Comparison of ENCODE assay signal across 33 cellular contexts in the genomic region with DNA sequence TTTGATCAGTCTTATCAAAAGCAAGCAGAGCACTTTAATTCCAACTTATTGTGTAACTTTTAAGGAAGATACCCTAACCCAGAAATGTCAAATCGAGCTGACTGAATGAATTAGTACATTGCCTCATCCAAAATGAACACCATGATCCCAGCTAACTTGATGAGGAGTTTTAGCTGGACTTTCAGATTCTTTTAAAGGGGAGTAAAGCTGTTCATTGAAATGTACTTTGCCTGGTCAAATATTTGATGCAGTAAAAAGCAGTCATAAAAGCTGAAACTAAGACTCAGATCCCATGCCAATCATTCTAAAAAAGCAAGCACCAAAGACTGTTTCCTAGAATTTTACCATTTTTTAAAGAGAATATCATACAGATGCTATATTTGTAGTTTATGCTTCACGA.
"Had no signal": no experiment of that assay in that cellular context is flagged by ENCODE, and none has a peak within 500 bp of the region (broad histone marks: within the 10 kb centered on the region; RNA-seq: fewer than 3 reads in every experiment).

No MANE protein-coding gene starts in this region.

- ATAC-seq: activated CD4-positive, alpha-beta T cell treated with anti-CD3 and anti-CD28 coated beads for 36 hours; activated CD8-positive, alpha-beta memory T cell treated with anti-CD3 and anti-CD28 coated beads, Interleukin-2, amount 10 ng/mL, durations not matched to agents 7 days and 5 days; activated CD8-positive, alpha-beta T cell treated with anti-CD3 and anti-CD28 coated beads, Interleukin-2, amount 10 ng/mL, durations not matched to agents 7 days and 5 days; foreskin keratinocyte; gastrocnemius medialis; heart left ventricle; T-helper 17 cell had no signal

- DNase-seq: activated CD4-positive, alpha-beta memory T cell treated with anti-CD3 and anti-CD28 coated beads for 36 hours; activated CD4-positive, alpha-beta T cell treated with anti-CD3 and anti-CD28 coated beads for 36 hours; activated CD4-positive, alpha-beta T cell treated with anti-CD3 and anti-CD28 coated beads, Interleukin-2, amount 10 ng/mL, durations not matched to agents 24 days and 14 days; activated CD4-positive, CD25-positive, alpha-beta regulatory T cell; activated CD4-positive, CD25-positive, alpha-beta regulatory T cell treated with anti-CD3 and anti-CD28 coated beads, Interleukin-2, amount 50 U/mL, for 72 hours; activated CD8-positive, alpha-beta memory T cell treated with anti-CD3 and anti-CD28 coated beads, Interleukin-2, amount 10 ng/mL, durations not matched to agents 7 days and 5 days; activated CD8-positive, alpha-beta memory T cell treated with anti-CD3 and anti-CD28 coated beads, Interleukin-2, amount 50 U/mL, for 4 hours; activated CD8-positive, alpha-beta T cell treated with anti-CD3 and anti-CD28 coated beads, Interleukin-2, amount 10 ng/mL, durations not matched to agents 7 days and 5 days; activated effector memory CD4-positive, alpha-beta T cell treated with anti-CD3 and anti-CD28 coated beads, Interleukin-2, amount 50 U/mL, for 16 hours; activated naive CD4-positive, alpha-beta T cell treated with anti-CD3 and anti-CD28 coated beads for 36 hours; activated naive CD8-positive, alpha-beta T cell treated with anti-CD3 and anti-CD28 coated beads, Interleukin-2, amount 10 ng/mL, durations not matched to agents 7 days and 5 days; activated T-cell treated with anti-CD3 and anti-CD28 coated beads, Interleukin-2, amount 50 U/mL, for 1 hour; activated T-cell treated with anti-CD3 and anti-CD28 coated beads, Interleukin-2, amount 50 U/mL, for 48 hours; amniotic stem cell; anterior cingulate cortex; brain microvascular endothelial cell; dorsolateral prefrontal cortex; effector memory CD4-positive, alpha-beta T cell; endodermal cell; foreskin keratinocyte; gastrocnemius medialis; glutamatergic neuron; heart left ventricle; T-helper 1 cell; T-helper 17 cell had no signal

- H3K36me3 ChIP-seq: brain microvascular endothelial cell, esophagus muscularis mucosa, gastrocnemius medialis, heart left ventricle had no signal

- H3K4me1 ChIP-seq: esophagus muscularis mucosa, foreskin keratinocyte, gastrocnemius medialis, heart left ventricle had no signal

- H3K4me1 Mint-ChIP-seq: activated CD4-positive, alpha-beta T cell treated with anti-CD3 and anti-CD28 coated beads for 36 hours; activated CD4-positive, alpha-beta T cell treated with anti-CD3 and anti-CD28 coated beads, Interleukin-2, amount 10 ng/mL, durations not matched to agents 24 days and 14 days; activated CD8-positive, alpha-beta memory T cell treated with anti-CD3 and anti-CD28 coated beads, Interleukin-2, amount 10 ng/mL, durations not matched to agents 7 days and 5 days; activated naive CD4-positive, alpha-beta T cell treated with anti-CD3 and anti-CD28 coated beads, Interleukin-2, amount 50 U/mL, for 24 hours; activated naive CD8-positive, alpha-beta T cell treated with anti-CD3 and anti-CD28 coated beads, Interleukin-2, amount 10 ng/mL, durations not matched to agents 7 days and 5 days; central memory CD8-positive, alpha-beta T cell; endodermal cell; T-helper 17 cell had no signal

- H3K36me3 Mint-ChIP-seq: activated CD4-positive, alpha-beta memory T cell treated with anti-CD3 and anti-CD28 coated beads for 36 hours; activated CD8-positive, alpha-beta memory T cell treated with anti-CD3 and anti-CD28 coated beads, Interleukin-2, amount 10 ng/mL, durations not matched to agents 7 days and 5 days; activated naive CD4-positive, alpha-beta T cell treated with anti-CD3 and anti-CD28 coated beads, Interleukin-2, amount 50 U/mL, for 24 hours; activated naive CD8-positive, alpha-beta T cell treated with anti-CD3 and anti-CD28 coated beads, Interleukin-2, amount 10 ng/mL, durations not matched to agents 7 days and 5 days had no signal

- H3K27me3 ChIP-seq: brain microvascular endothelial cell, dorsolateral prefrontal cortex, esophagus muscularis mucosa, foreskin keratinocyte, gastrocnemius medialis, heart left ventricle had no signal

- H3K27me3 Mint-ChIP-seq: activated CD4-positive, alpha-beta memory T cell treated with anti-CD3 and anti-CD28 coated beads for 36 hours; activated CD4-positive, alpha-beta T cell treated with anti-CD3 and anti-CD28 coated beads for 36 hours; activated CD4-positive, alpha-beta T cell treated with anti-CD3 and anti-CD28 coated beads, Interleukin-2, amount 10 ng/mL, durations not matched to agents 24 days and 14 days; activated CD8-positive, alpha-beta memory T cell treated with anti-CD3 and anti-CD28 coated beads, Interleukin-2, amount 10 ng/mL, durations not matched to agents 7 days and 5 days; activated naive CD4-positive, alpha-beta T cell treated with anti-CD3 and anti-CD28 coated beads, Interleukin-2, amount 50 U/mL, for 24 hours; activated naive CD8-positive, alpha-beta T cell treated with anti-CD3 and anti-CD28 coated beads, Interleukin-2, amount 10 ng/mL, durations not matched to agents 7 days and 5 days; central memory CD8-positive, alpha-beta T cell; dendritic cell treated with granulocyte-macrophage colony-stimulating factor and Interleukin-4, amounts not matched to agents 40 ng/mL and 50 ng/mL, for 4 days; T-helper 17 cell had no signal

- H3K9me3 Mint-ChIP-seq: activated CD4-positive, alpha-beta T cell treated with anti-CD3 and anti-CD28 coated beads, Interleukin-2, amount 10 ng/mL, durations not matched to agents 24 days and 14 days; activated naive CD4-positive, alpha-beta T cell treated with anti-CD3 and anti-CD28 coated beads for 36 hours; activated naive CD4-positive, alpha-beta T cell treated with anti-CD3 and anti-CD28 coated beads, Interleukin-2, amount 50 U/mL, for 24 hours had no signal

- H3K4me3 Mint-ChIP-seq: activated CD4-positive, alpha-beta memory T cell treated with anti-CD3 and anti-CD28 coated beads for 36 hours; activated CD4-positive, alpha-beta T cell treated with anti-CD3 and anti-CD28 coated beads for 36 hours; activated CD4-positive, alpha-beta T cell treated with anti-CD3 and anti-CD28 coated beads, Interleukin-2, amount 10 ng/mL, durations not matched to agents 24 days and 14 days; activated CD8-positive, alpha-beta memory T cell treated with anti-CD3 and anti-CD28 coated beads, Interleukin-2, amount 10 ng/mL, durations not matched to agents 7 days and 5 days; activated CD8-positive, alpha-beta T cell treated with anti-CD3 and anti-CD28 coated beads, Interleukin-2, amount 10 ng/mL, durations not matched to agents 7 days and 5 days; activated naive CD4-positive, alpha-beta T cell treated with anti-CD3 and anti-CD28 coated beads for 36 hours; activated naive CD4-positive, alpha-beta T cell treated with anti-CD3 and anti-CD28 coated beads, Interleukin-2, amount 50 U/mL, for 24 hours; activated naive CD8-positive, alpha-beta T cell treated with anti-CD3 and anti-CD28 coated beads, Interleukin-2, amount 10 ng/mL, durations not matched to agents 7 days and 5 days; activated T-helper 1 cell treated with anti-CD3 and anti-CD28 coated beads, Interleukin-12 subunit alpha, Interleukin-12 subunit beta, Interleukin-2, Interleukin-4 antibody, amounts not matched to agents 30 ng/mL and 10 ng/mL and 1 ng/mL, durations not matched to agents 14 hours and 24 hours and 36 hours; central memory CD8-positive, alpha-beta T cell; dendritic cell treated with granulocyte-macrophage colony-stimulating factor and Interleukin-4, amounts not matched to agents 40 ng/mL and 50 ng/mL, for 4 days; endodermal cell; T-helper 17 cell; T-helper 2 cell treated with Interferon-gamma antibody and Interleukin-4, amounts not matched to agents 5 μg/mL and 100 μg/mL, for 36 hours had no signal

- H3K27ac ChIP-seq: brain microvascular endothelial cell, coronary artery, dorsolateral prefrontal cortex, esophagus muscularis mucosa, foreskin keratinocyte, gastrocnemius medialis, heart left ventricle had no signal

- H3K27ac Mint-ChIP-seq: activated CD4-positive, alpha-beta memory T cell treated with anti-CD3 and anti-CD28 coated beads for 36 hours; activated CD4-positive, alpha-beta T cell treated with anti-CD3 and anti-CD28 coated beads for 36 hours; activated CD4-positive, alpha-beta T cell treated with anti-CD3 and anti-CD28 coated beads, Interleukin-2, amount 10 ng/mL, durations not matched to agents 24 days and 14 days; activated CD8-positive, alpha-beta memory T cell treated with anti-CD3 and anti-CD28 coated beads, Interleukin-2, amount 10 ng/mL, durations not matched to agents 7 days and 5 days; activated CD8-positive, alpha-beta T cell treated with anti-CD3 and anti-CD28 coated beads, Interleukin-2, amount 10 ng/mL, durations not matched to agents 7 days and 5 days; activated naive CD4-positive, alpha-beta T cell treated with anti-CD3 and anti-CD28 coated beads for 36 hours; activated naive CD4-positive, alpha-beta T cell treated with anti-CD3 and anti-CD28 coated beads, Interleukin-2, amount 50 U/mL, for 24 hours; activated naive CD8-positive, alpha-beta T cell treated with anti-CD3 and anti-CD28 coated beads, Interleukin-2, amount 10 ng/mL, durations not matched to agents 7 days and 5 days; activated T-helper 1 cell treated with anti-CD3 and anti-CD28 coated beads, Interleukin-12 subunit alpha, Interleukin-12 subunit beta, Interleukin-2, Interleukin-4 antibody, amounts not matched to agents 30 ng/mL and 10 ng/mL and 1 ng/mL, durations not matched to agents 14 hours and 24 hours and 36 hours; activated T-helper 2 cell treated with anti-CD3 and anti-CD28 coated beads, Interferon-gamma antibody, Interleukin-2, Interleukin-4, amounts not matched to agents 10 μg/mL and 5 μg/mL and 100 μg/mL, durations not matched to agents 14 hours and 24 hours and 36 hours; dendritic cell treated with granulocyte-macrophage colony-stimulating factor and Interleukin-4, amounts not matched to agents 40 ng/mL and 50 ng/mL, for 4 days; endodermal cell; T-helper 17 cell; T-helper 2 cell treated with Interferon-gamma antibody and Interleukin-4, amounts not matched to agents 5 μg/mL and 100 μg/mL, for 36 hours had no signal

- H3K9me3 ChIP-seq: esophagus muscularis mucosa, gastrocnemius medialis, heart left ventricle had no signal

- H3K4me3 ChIP-seq: coronary artery, dorsolateral prefrontal cortex, esophagus muscularis mucosa, gastrocnemius medialis, heart left ventricle had no signal
